ENCODE assay signal across 14 cellular contexts in genomic region chr5:78492216-78492615, GRCh38.
"Had no signal": no experiment of that assay in that cellular context is flagged by ENCODE, and none has a peak within 500 bp of the region (broad histone marks: within the 10 kb centered on the region; RNA-seq: fewer than 3 reads in every experiment).

No MANE protein-coding gene starts in this region.

- H3K9me3 Mint-ChIP-seq: activated naive CD8-positive, alpha-beta T cell treated with anti-CD3 and anti-CD28 coated beads, Interleukin-2, amount 50 U/mL, for 24 hours; stimulated activated effector memory CD8-positive, alpha-beta T cell treated with anti-CD3 and anti-CD28 coated beads, Interleukin-12 subunit alpha, Interleukin-12 subunit beta, amount 100 ng/mL, for 72 hours had no signal

- H3K27me3 Mint-ChIP-seq: activated naive CD8-positive, alpha-beta T cell treated with anti-CD3 and anti-CD28 coated beads, Interleukin-2, amount 50 U/mL, for 24 hours had no signal

- H3K27ac ChIP-seq: lower lobe of right lung, thyroid gland had no signal

- H3K36me3 Mint-ChIP-seq: stimulated activated effector memory CD8-positive, alpha-beta T cell treated with anti-CD3 and anti-CD28 coated beads, Interleukin-12 subunit alpha, Interleukin-12 subunit beta, amount 100 ng/mL, for 72 hours had no signal

- ATAC-seq: activated naive CD8-positive, alpha-beta T cell treated with anti-CD3 and anti-CD28 coated beads, Interleukin-2, amount 50 U/mL, for 24 hours; left cardiac atrium; lower lobe of right lung had no signal

- H3K4me1 Mint-ChIP-seq: stimulated activated effector memory CD8-positive, alpha-beta T cell treated with anti-CD3 and anti-CD28 coated beads, Interleukin-12 subunit alpha, Interleukin-12 subunit beta, amount 100 ng/mL, for 72 hours had no signal

- H3K27me3 ChIP-seq: thyroid gland had no signal

- H3K4me3 Mint-ChIP-seq: activated naive CD8-positive, alpha-beta T cell treated with anti-CD3 and anti-CD28 coated beads, Interleukin-2, amount 50 U/mL, for 24 hours; stimulated activated effector memory CD8-positive, alpha-beta T cell treated with anti-CD3 and anti-CD28 coated beads, Interleukin-12 subunit alpha, Interleukin-12 subunit beta, amount 100 ng/mL, for 72 hours had no signal

- H3K36me3 ChIP-seq: thyroid gland had no signal

- H3K27ac Mint-ChIP-seq: activated naive CD8-positive, alpha-beta T cell treated with anti-CD3 and anti-CD28 coated beads, Interleukin-2, amount 50 U/mL, for 24 hours; stimulated activated effector memory CD8-positive, alpha-beta T cell treated with anti-CD3 and anti-CD28 coated beads, Interleukin-12 subunit alpha, Interleukin-12 subunit beta, amount 100 ng/mL, for 72 hours had no signal

- H3K9me3 ChIP-seq: lower lobe of right lung, thyroid gland had no signal

- H3K4me3 ChIP-seq: lower lobe of right lung, thyroid gland had no signal

- DNase-seq: activated CD4-positive, alpha-beta T cell treated with anti-CD3 and anti-CD28 coated beads for 1 hour; activated CD4-positive, alpha-beta T cell treated with anti-CD3 and anti-CD28 coated beads, Interleukin-2, amount 50 U/mL, for 4 hours; activated naive CD4-positive, alpha-beta T cell; activated naive CD8-positive, alpha-beta T cell treated with anti-CD3 and anti-CD28 coated beads, Interleukin-2, amount 50 U/mL, for 24 hours; activated T-cell treated with anti-CD3 and anti-CD28 coated beads for 4 hours; aorta; dermis blood vessel endothelial cell; left cardiac atrium; lower lobe of right lung; posterior cingulate gyrus; retina; stimulated activated CD4-positive, alpha-beta T cell treated with anti-CD3 and anti-CD28 coated beads, Interleukin-12 subunit alpha, Interleukin-12 subunit beta, amount 100 ng/mL, for 4 hours; thyroid gland had no signal
